ENCODE assay signal across 8 cellular contexts in the genomic region with DNA sequence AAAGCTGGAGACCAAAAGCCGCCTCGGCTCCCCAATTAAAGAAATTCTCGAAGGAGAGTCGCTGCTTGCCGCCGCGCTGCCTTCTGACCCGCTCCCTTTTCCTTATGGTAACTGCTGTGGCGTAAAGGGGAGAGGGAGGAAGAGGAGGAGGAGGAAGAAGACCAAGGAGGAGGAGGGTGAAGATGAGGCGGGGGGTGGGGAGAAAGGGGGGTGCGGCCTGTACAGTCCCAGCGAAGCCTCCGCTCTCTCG. TPM values are rescaled to one million over a fixed set of nuclear protein-coding genes. Genes with fewer than 3 reads are reported as not detected.
A peak's percentile ranks its signal among the peaks of the same experiment; 100 is the strongest.
DNase-seq lines count a peak whose midpoint lies in the region; ATAC-seq and TF ChIP-seq lines count a peak whose summit lies in the region.

No MANE protein-coding gene starts in this region.

- peak overlapping the region; percentile 96 to 99 (median 99) for H3K9ac ChIP-seq in skeletal muscle tissue (ENCODE audit: low read depth in 1 of 3, low read length in 3 of 3)

- peak; percentile 26 for DNase-seq in GM12864 (ENCODE audit: low read depth)
- DNase-seq in RWPE2 (ENCODE audit: low spot score) = no peak
- no peak for DNase-seq in foreskin keratinocyte
- DNase-seq in NCI-H2196 (lab: John Stamatoyannopoulos, UW; ENCODE audit: unreplicated experiment) = no peak

- H3K27me3 ChIP-seq in RWPE2 (ENCODE audit: insufficient read depth, poor library complexity, severe bottlenecking) (no peaks in the 10 kb centered on the region), foreskin keratinocyte (no peaks in the 10 kb centered on the region), skeletal muscle tissue (ENCODE audit: control insufficient read depth in 3 of 3, insufficient read depth in 3 of 3, low read length in 3 of 3) (no peaks in the 10 kb centered on the region)

- peaks cover 13% of the 10 kb centered on the region for H3K4me1 ChIP-seq in RWPE2 (ENCODE audit: insufficient read depth, poor library complexity, severe bottlenecking)
- H3K4me1 ChIP-seq in foreskin keratinocyte = no peaks in the 10 kb centered on the region
- peaks cover 11 to 25% (median 14%) of the 10 kb centered on the region in 3 donors for H3K4me1 ChIP-seq in skeletal muscle tissue (ENCODE audit: control insufficient read depth in 3 of 3, insufficient read depth in 3 of 3, low read length in 3 of 3)

- no peak for TF ChIP-seq CTCF in GM12864 (IDR thresholded peaks at IDR 0.05; ENCODE audit: low read depth, low read length, missing control alignments)
- TF ChIP-seq CTCF in RWPE2 (IDR thresholded peaks at IDR 0.05; ENCODE audit: poor library complexity, severe bottlenecking) = no peak
- TF ChIP-seq CTCF in foreskin keratinocyte (conservative IDR thresholded peaks at IDR 0.05) = no peak

- no peaks in the 10 kb centered on the region for H3K9me3 ChIP-seq in RWPE2 (ENCODE audit: severe bottlenecking)
- no peaks in the 10 kb centered on the region for H3K9me3 ChIP-seq in skeletal muscle tissue (ENCODE audit: control insufficient read depth in 3 of 3, low read length in 3 of 3)

- peak overlapping the region; percentile 91 for H3K4me3 ChIP-seq in GM12864 (ENCODE audit: low read depth, low read length)
- H3K4me3 ChIP-seq in RWPE2 (ENCODE audit: severe bottlenecking) = peak overlapping the region; percentile 82
- peak overlapping the region; percentile 89 to 99 (median 97) for H3K4me3 ChIP-seq in skeletal muscle tissue (ENCODE audit: low read length in 3 of 3)

- ATAC-seq in RWPE2 (ENCODE audit: low read depth) (no peak), foreskin keratinocyte (no peak), HG02588 (IDR thresholded peaks at IDR 0.05; ENCODE audit: unreplicated experiment) (no peak), HG03520 (IDR thresholded peaks at IDR 0.05; ENCODE audit: unreplicated experiment) (no peak), HG02973 (IDR thresholded peaks at IDR 0.05; ENCODE audit: unreplicated experiment) (no peak)

- H3K27ac ChIP-seq in RWPE2 (ENCODE audit: poor library complexity, severe bottlenecking) (peak overlapping the region; percentile 66), foreskin keratinocyte (peak overlapping the region; percentile 98), skeletal muscle tissue (ENCODE audit: low read depth, low read length) (peak overlapping the region; percentile 95)

- H3K36me3 ChIP-seq in RWPE2 (ENCODE audit: low read depth) (peaks cover 20% of the 10 kb centered on the region), skeletal muscle tissue (ENCODE audit: control insufficient read depth in 3 of 3, insufficient read depth in 3 of 3, low read length in 3 of 3) (no peaks in the 10 kb centered on the region)

RNA-seq across cellular contexts. Expression of gene CNOT4, which starts 0.4 kb away (rescaled TPM):
- 13.3 and 14.7 TPM in 2 replicates for total RNA-seq in foreskin keratinocyte
- polyA plus RNA-seq in foreskin keratinocyte = 5.6 and 6.5 TPM in 2 replicates
- total RNA-seq in skeletal muscle tissue = 16.2 TPM

RNA-seq across cellular contexts. Expression of gene NUP205, which starts 48.2 kb away (rescaled TPM):
- total RNA-seq in foreskin keratinocyte = 99.3 and 104 TPM in 2 replicates
- 55.6 and 63.5 TPM in 2 replicates for polyA plus RNA-seq in foreskin keratinocyte
- total RNA-seq in skeletal muscle tissue = 39.1 TPM
